In the genomic region with DNA sequence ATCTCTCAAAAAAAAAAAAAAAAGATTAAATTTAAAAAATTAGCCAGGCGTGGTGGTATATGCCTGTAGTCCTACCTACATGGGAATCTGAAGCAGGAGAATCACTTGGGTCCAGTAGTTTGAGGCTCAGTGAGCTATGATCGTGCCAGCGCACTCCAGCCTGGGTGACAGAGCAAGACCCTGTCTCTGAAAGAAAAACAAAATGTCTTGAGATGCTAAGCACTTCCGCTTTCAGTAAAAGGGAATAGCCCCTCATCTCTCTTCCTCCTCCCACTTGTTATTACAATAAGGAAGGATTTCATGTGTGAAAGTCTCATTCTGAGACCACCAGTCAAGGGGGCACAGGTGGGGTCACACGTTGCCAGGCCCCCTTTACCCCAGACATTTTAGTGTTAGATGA, we compare ENCODE assay signal across 19 cellular contexts.
"Had no signal": no experiment of that assay in that cellular context is flagged by ENCODE, and none has a peak within 500 bp of the region (broad histone marks: within the 10 kb centered on the region; RNA-seq: fewer than 3 reads in every experiment).

No MANE protein-coding gene starts in this region.

- H3K27me3 ChIP-seq: brain microvascular endothelial cell, suprapubic skin had no signal

- H3K36me3 Mint-ChIP-seq: natural killer cell treated with Interleukin-12 subunit alpha and Interleukin-12 subunit beta and Interleukin-15 and Interleukin-18, amount 100 ng/mL, for 72 hours had no signal

- DNase-seq: activated CD4-positive, alpha-beta T cell treated with anti-CD3 and anti-CD28 coated beads for 1 hour; activated CD4-positive, alpha-beta T cell treated with anti-CD3 and anti-CD28 coated beads, Interleukin-2, amount 50 U/mL, for 4 hours; activated naive CD4-positive, alpha-beta T cell treated with anti-CD3 and anti-CD28 coated beads for 36 hours; activated T-cell treated with anti-CD3 and anti-CD28 coated beads, Interleukin-2, amount 50 U/mL, for 1 hour; brain microvascular endothelial cell; dermis blood vessel endothelial cell; effector memory CD4-positive, alpha-beta T cell; foreskin fibroblast; glutamatergic neuron; posterior cingulate gyrus; stimulated activated CD8-positive, alpha-beta memory T cell treated with anti-CD3 and anti-CD28 coated beads, Interleukin-4, amount 100 ng/mL, for 48 hours; stimulated activated naive CD8-positive, alpha-beta T cell treated with anti-CD3 and anti-CD28 coated beads, Interleukin-15, Interleukin-2, amounts not matched to agents 100 U/mL and 50 U/mL, for 24 hours; SW 1271; T-helper 2 cell; WERI-Rb-1 had no signal

- ATAC-seq: natural killer cell treated with Interleukin-12 subunit alpha and Interleukin-12 subunit beta and Interleukin-15 and Interleukin-18, amount 100 ng/mL, for 72 hours; stimulated activated naive CD8-positive, alpha-beta T cell treated with anti-CD3 and anti-CD28 coated beads, Interleukin-15, Interleukin-2, amounts not matched to agents 100 U/mL and 50 U/mL, for 24 hours had no signal

- H3K4me3 Mint-ChIP-seq: activated naive CD4-positive, alpha-beta T cell treated with anti-CD3 and anti-CD28 coated beads for 36 hours; mesothelial cell of epicardium; natural killer cell treated with Interleukin-12 subunit alpha and Interleukin-12 subunit beta and Interleukin-15 and Interleukin-18, amount 100 ng/mL, for 72 hours had no signal

- H3K9me3 Mint-ChIP-seq: activated naive CD4-positive, alpha-beta T cell treated with anti-CD3 and anti-CD28 coated beads for 36 hours; mesothelial cell of epicardium; natural killer cell treated with Interleukin-12 subunit alpha and Interleukin-12 subunit beta and Interleukin-15 and Interleukin-18, amount 100 ng/mL, for 72 hours had no signal

- H3K27ac Mint-ChIP-seq: activated naive CD4-positive, alpha-beta T cell treated with anti-CD3 and anti-CD28 coated beads for 36 hours had no signal

- H3K36me3 ChIP-seq: WERI-Rb-1 had no signal

- H3K27ac ChIP-seq: brain microvascular endothelial cell, suprapubic skin, WERI-Rb-1 had no signal

- H3K9me3 ChIP-seq: suprapubic skin had no signal

- H3K4me3 ChIP-seq: lung, suprapubic skin had no signal

- H3K27me3 Mint-ChIP-seq: natural killer cell treated with Interleukin-12 subunit alpha and Interleukin-12 subunit beta and Interleukin-15 and Interleukin-18, amount 100 ng/mL, for 72 hours had no signal
